ENCODE assay signal across 1 cellular context in genomic region chr2:64212801-64213321, GRCh38.
TF ChIP-seq lines count a peak whose summit lies in the region.

No MANE protein-coding gene starts in this region.

TF ChIP-seq in K562, 482 proteins besides CTCF, POLR2A, EP300 and RAD21 (continued from another document):
- TF ChIP-seq RBBP5 (IDR thresholded peaks at IDR 0.05; ENCODE audit: borderline replicate concordance, insufficient read depth, low read length, poor library complexity, severe bottlenecking), result peak; percentile 68
- TF ChIP-seq SAFB (IDR thresholded peaks at IDR 0.05; ENCODE audit: borderline replicate concordance, low read depth, low read length), result no peak
- TF ChIP-seq ZNF586 (CRISPR knock-in tag; conservative IDR thresholded peaks at IDR 0.05), result no peak
- TF ChIP-seq MTA1 (IDR thresholded peaks at IDR 0.05; ENCODE audit: borderline replicate concordance), result no peak
